8 cellular contexts compared by ENCODE assay signal in genomic region chr12:109879332-109880048, GRCh38. TPM values are rescaled to one million over a fixed set of nuclear protein-coding genes. Genes with fewer than 3 reads are reported as not detected.
A peak's percentile ranks its signal among the peaks of the same experiment; 100 is the strongest.
DNase-seq lines count a peak whose midpoint lies in the region; ATAC-seq, FAIRE-seq and TF ChIP-seq lines count a peak whose summit lies in the region.

No MANE protein-coding gene starts in this region.

- H3K36me3 ChIP-seq in left ventricle myocardium inferior = no peaks in the 10 kb centered on the region
- H3K36me3 ChIP-seq in skeletal muscle satellite cell (ENCODE audit: insufficient read depth, low read length) = no peaks in the 10 kb centered on the region

- H3K27ac Mint-ChIP-seq in activated CD4-positive, alpha-beta memory T cell treated with anti-CD3 and anti-CD28 coated beads for 36 hours = peak overlapping the region; percentile 79

- no peaks in the 10 kb centered on the region for H3K9me3 Mint-ChIP-seq in activated CD4-positive, alpha-beta memory T cell treated with anti-CD3 and anti-CD28 coated beads for 36 hours

- FAIRE-seq in RCC 7860 (lab: Jason Lieb, UNC) = no peak

- POLR2A ChIA-PET in activated CD4-positive, alpha-beta memory T cell treated with anti-CD3 and anti-CD28 coated beads for 36 hours (lab: Charles Lee) = no interaction called here

- peak overlapping the region; percentile 82 for H3K4me2 ChIP-seq in skeletal muscle satellite cell (ENCODE audit: low read length)

- CTCF ChIA-PET in activated CD4-positive, alpha-beta memory T cell treated with anti-CD3 and anti-CD28 coated beads for 36 hours (lab: Charles Lee) = interaction anchor here (1.0 to 4.1 kb wide), 4 partner anchors 23 to 75 kb away, joined by 3 to 20 read pairs (median 4); no protein-coding TSS in a partner anchor

- peaks cover 50% of the 10 kb centered on the region for H3K4me1 Mint-ChIP-seq in activated CD4-positive, alpha-beta memory T cell treated with anti-CD3 and anti-CD28 coated beads for 36 hours (ENCODE audit: low read depth)

- peak overlapping the region; percentile 94 for H3K4me3 Mint-ChIP-seq in activated CD4-positive, alpha-beta memory T cell treated with anti-CD3 and anti-CD28 coated beads for 36 hours

- no peak for ATAC-seq in GM18520 (IDR thresholded peaks at IDR 0.05; ENCODE audit: unreplicated experiment)

- no peak for TF ChIP-seq CTCF in left ventricle myocardium inferior (IDR thresholded peaks at IDR 0.05; ENCODE audit: borderline replicate concordance)

- no peaks in the 10 kb centered on the region for H3K27me3 Mint-ChIP-seq in activated CD4-positive, alpha-beta memory T cell treated with anti-CD3 and anti-CD28 coated beads for 36 hours

- peak overlapping the region; percentile 83 for H3K27ac ChIP-seq in left ventricle myocardium inferior (replicated peaks)

- no peaks in the 10 kb centered on the region for H3K36me3 Mint-ChIP-seq in activated CD4-positive, alpha-beta memory T cell treated with anti-CD3 and anti-CD28 coated beads for 36 hours

- DNase-seq in NCI-H82 (lab: John Stamatoyannopoulos, UW) (peak; percentile 38), NCI-H82 treated with DMSO at 0.1 percent for 48 hours (lab: John Stamatoyannopoulos, UW; ENCODE audit: unreplicated experiment) (no peak), left ventricle myocardium inferior (no peak), islet precursor cell (no peak), RCC 7860 (ENCODE audit: low spot score) (no peak)
- no peak for DNase-seq in activated CD4-positive, alpha-beta memory T cell treated with anti-CD3 and anti-CD28 coated beads for 36 hours

- H3K9ac ChIP-seq in skeletal muscle satellite cell (ENCODE audit: low read depth, low read length) = peak overlapping the region; percentile 91

- peak overlapping the region; percentile 93 for H3K4me3 ChIP-seq in left ventricle myocardium inferior
- H3K4me3 ChIP-seq in skeletal muscle satellite cell (ENCODE audit: low read length) = peak overlapping the region; percentile 72

- peaks cover 38% of the 10 kb centered on the region for H3K4me1 ChIP-seq in left ventricle myocardium inferior
- peaks cover 26% of the 10 kb centered on the region for H3K4me1 ChIP-seq in skeletal muscle satellite cell (ENCODE audit: control insufficient read depth, insufficient read depth, low read length)

- intact Hi-C loops in activated CD4-positive, alpha-beta memory T cell treated with anti-CD3 and anti-CD28 coated beads for 36 hours (cut with micrococcal nuclease) = loop anchor here (1.0 to 10.0 kb wide), 4 partner anchors 26 to 405 kb away; partner anchors contain the start of genes ATP2A2, MMAB and MVK
- intact Hi-C loops in left ventricle myocardium inferior (cut with micrococcal nuclease) = no loop called here

- H3K27me3 ChIP-seq in left ventricle myocardium inferior (ENCODE audit: low read depth) (no peaks in the 10 kb centered on the region), skeletal muscle satellite cell (ENCODE audit: control insufficient read depth, insufficient read depth, low read length) (no peaks in the 10 kb centered on the region)

- H3K9me3 ChIP-seq in left ventricle myocardium inferior (replicated peaks) = no peaks in the 10 kb centered on the region
- H3K9me3 ChIP-seq in skeletal muscle satellite cell (replicated peaks; ENCODE audit: low read length) = no peaks in the 10 kb centered on the region

RNA-seq across cellular contexts. Expression of gene GLTP, which starts 0.9 kb away (rescaled TPM):
- total RNA-seq in activated CD4-positive, alpha-beta memory T cell treated with anti-CD3 and anti-CD28 coated beads for 36 hours = 10 to 100 TPM; 20.9 to 21.1 TPM
- 20.0 TPM for total RNA-seq in left ventricle myocardium inferior
- total RNA-seq in skeletal muscle satellite cell (2012; rRNA removed) = 60.6 and 64.0 TPM in 2 replicates

RNA-seq across cellular contexts. Expression of gene TCHP, which starts 20.6 kb away (rescaled TPM):
- total RNA-seq in activated CD4-positive, alpha-beta memory T cell treated with anti-CD3 and anti-CD28 coated beads for 36 hours = 10 to 100 TPM; 21.2 to 21.3 TPM
- total RNA-seq in left ventricle myocardium inferior = 10.4 TPM
- 6.1 and 7.9 TPM in 2 replicates for total RNA-seq in skeletal muscle satellite cell (2012; rRNA removed)

RNA-seq across cellular contexts. Expression of gene TRPV4, which starts 46.3 kb away (rescaled TPM):
- total RNA-seq in activated CD4-positive, alpha-beta memory T cell treated with anti-CD3 and anti-CD28 coated beads for 36 hours = not detected
- 0.33 TPM for total RNA-seq in left ventricle myocardium inferior
- total RNA-seq in skeletal muscle satellite cell (2012; rRNA removed) = 0.22 and 1.0 TPM in 2 replicates
